Comparison of ENCODE assay signal across 9 cellular contexts in genomic region chr5:146751781-146752401, GRCh38.
A peak's percentile ranks its signal among the peaks of the same experiment; 100 is the strongest.
DNase-seq lines count a peak whose midpoint lies in the region; ATAC-seq and TF ChIP-seq lines count a peak whose summit lies in the region.
"Had no signal": no experiment of that assay in that cellular context is flagged by ENCODE, and none has a peak within 500 bp of the region (broad histone marks: within the 10 kb centered on the region; RNA-seq: fewer than 3 reads in every experiment).

No MANE protein-coding gene starts in this region.

- POLR2A ChIA-PET in A673 (lab: Charles Lee; ENCODE audit: low non-redundant PET): no interaction called here

- no peak overlapping the region for H4K8ac ChIP-seq in neuronal stem cell (ENCODE audit: low read depth, low read length)

- peak; percentile 2 for DNase-seq in NCI-H2171 treated with DMSO at 0.1 percent for 48 hours (lab: John Stamatoyannopoulos, UW)
- DNase-seq in NCI-H2171 (lab: John Stamatoyannopoulos, UW): no peak
- peak; percentile 5 to 8 for DNase-seq in activated T-helper 1 cell treated with anti-CD3 and anti-CD28 coated beads, Interleukin-2, amount 50 U/mL, for 16 hours (ENCODE audit: low read depth in 1 of 2, low spot score in 1 of 2)
- DNase-seq in stimulated activated CD8-positive, alpha-beta memory T cell treated with anti-CD3 and anti-CD28 coated beads, Interleukin-4, amount 100 ng/mL, for 1 hour (ENCODE audit: low read depth in 2 of 2, low spot score in 1 of 2): peak; percentile 27 to 33
- DNase-seq in DMS79 (lab: John Stamatoyannopoulos, UW): no peak
- no peak for DNase-seq in A673 (ENCODE audit: low spot score)
- no peak for DNase-seq in neuronal stem cell (ENCODE audit: low spot score)

- no peak overlapping the region for H3K14ac ChIP-seq in neuronal stem cell (ENCODE audit: low read length)

- no peak for TF ChIP-seq CTCF in A673 (conservative IDR thresholded peaks at IDR 0.05; ENCODE audit: low read depth, low read length)

- no peaks in the 10 kb centered on the region for H3K4me1 ChIP-seq in A673 (ENCODE audit: insufficient read depth, low read length, poor library complexity, severe bottlenecking)
- H3K4me1 ChIP-seq in neuronal stem cell (ENCODE audit: control insufficient read depth in 2 of 2, insufficient read depth in 1 of 2, low read depth in 1 of 2, low read length in 2 of 2): peaks cover 5 to 14% of the 10 kb centered on the region in 2 donors
- H3K4me1 ChIP-seq: A549 had no signal

- H3K18ac ChIP-seq in neuronal stem cell (ENCODE audit: low read length): no peak overlapping the region

- H3K9ac ChIP-seq in neuronal stem cell (ENCODE audit: low read depth, low read length, poor library complexity): no peak overlapping the region

- BruUV-seq in A673 (replicated peaks; lab: Mats Ljungman, UMichigan): no TSS peak

- H3K9me3 ChIP-seq in A673 (ENCODE audit: low read depth, low read length, poor library complexity, severe bottlenecking) (no peaks in the 10 kb centered on the region), neuronal stem cell (replicated peaks in 1 of 2; ENCODE audit: control insufficient read depth in 2 of 2, insufficient read depth in 1 of 2, low read depth in 1 of 2, low read length in 2 of 2) (peaks cover 1 to 12% of the 10 kb centered on the region in 2 donors)

- no peak overlapping the region for H2BK5ac ChIP-seq in neuronal stem cell (ENCODE audit: low read length)

- H3K27ac ChIP-seq in A673 (ENCODE audit: low read depth, low read length, poor library complexity, severe bottlenecking): no peak overlapping the region
- no peak overlapping the region for H3K27ac ChIP-seq in neuronal stem cell (replicated peaks; ENCODE audit: low read length)
- H3K27ac ChIP-seq: A549 had no signal

- H2BK15ac ChIP-seq in neuronal stem cell (ENCODE audit: low read length): no peak overlapping the region

- no peak overlapping the region for H3K23ac ChIP-seq in neuronal stem cell (ENCODE audit: low read depth, low read length, poor library complexity)

- CTCF ChIA-PET in A673 (lab: Charles Lee): no interaction called here

- H3K36me3 ChIP-seq in A673 (ENCODE audit: insufficient read depth, low read length, poor library complexity, severe bottlenecking) (no peaks in the 10 kb centered on the region), neuronal stem cell (replicated peaks in 1 of 2; ENCODE audit: control insufficient read depth in 2 of 2, insufficient read depth in 2 of 2, low read length in 2 of 2) (no peaks in the 10 kb centered on the region)

- H2AK5ac ChIP-seq in neuronal stem cell (ENCODE audit: low read depth, low read length): no peak overlapping the region

- H3K4me3 ChIP-seq in A673 (ENCODE audit: low read depth, low read length, poor library complexity, severe bottlenecking) (no peak overlapping the region), neuronal stem cell (ENCODE audit: low read length in 2 of 2) (no peak overlapping the region)
- H3K4me3 ChIP-seq: A549 had no signal

- intact Hi-C loops in A673 (cut with micrococcal nuclease; ENCODE audit: unreplicated experiment): no loop called here

- no peak overlapping the region for H2AFZ ChIP-seq in neuronal stem cell (ENCODE audit: low read length)

- H3K4me2 ChIP-seq in neuronal stem cell (ENCODE audit: insufficient read depth, low read length, poor library complexity, severe bottlenecking): no peak overlapping the region
- H3K4me2 ChIP-seq: A549 had no signal

- no peak overlapping the region for H2BK12ac ChIP-seq in neuronal stem cell (ENCODE audit: low read length)

- ATAC-seq in HG03521 (IDR thresholded peaks at IDR 0.05; ENCODE audit: unreplicated experiment): peak; percentile 99

- no peak overlapping the region for H2BK120ac ChIP-seq in neuronal stem cell (ENCODE audit: low read depth, low read length)

- no CpG with 5 or more reads among the region's 3 CpGs for WGBS in neuronal stem cell (ENCODE audit: extremely low coverage in 2 of 2, insufficient read length in 2 of 2, insufficient replicate concordance in 1 of 2), 2 donors

- H3K27me3 ChIP-seq in A673 (replicated peaks; ENCODE audit: insufficient read depth, low read depth, low read length, poor library complexity): peaks cover 39% of the 10 kb centered on the region
- no peaks in the 10 kb centered on the region for H3K27me3 ChIP-seq in neuronal stem cell (ENCODE audit: control insufficient read depth in 3 of 3, insufficient read depth in 3 of 3, low read depth in 1 of 3, low read length in 3 of 3)

- no peak overlapping the region for H3K4ac ChIP-seq in neuronal stem cell (ENCODE audit: low read length)

- H3K79me1 ChIP-seq in neuronal stem cell (ENCODE audit: low read depth, low read length): no peaks in the 10 kb centered on the region

- H4K91ac ChIP-seq in neuronal stem cell (ENCODE audit: low read depth, low read length, poor library complexity): no peak overlapping the region

Comparison
In these comparisons a context has a peak if more than half of its experiments do, and no peak if none do; other contexts are left out.
1. DNase-seq: peak in NCI-H2171 treated with DMSO at 0.1 percent for 48 hours (single experiment), activated T-helper 1 cell treated with anti-CD3 and anti-CD28 coated beads, Interleukin-2, amount 50 U/mL, for 16 hours (2 of 2) and stimulated activated CD8-positive, alpha-beta memory T cell treated with anti-CD3 and anti-CD28 coated beads, Interleukin-4, amount 100 ng/mL, for 1 hour (2 of 2); none in NCI-H2171 (single experiment), DMS79 (single experiment), A673 (single experiment) and neuronal stem cell (single experiment).